In genomic region chr20:58308680-58309527, GRCh38 we compare ENCODE assay signal across 8 cellular contexts. TPM values are rescaled to one million over a fixed set of nuclear protein-coding genes. Genes with fewer than 3 reads are reported as not detected.
DNase-seq lines count a peak whose midpoint lies in the region; ATAC-seq and TF ChIP-seq lines count a peak whose summit lies in the region.

No MANE protein-coding gene starts in this region.

- POLR2A ChIA-PET in Caco-2 (lab: Charles Lee): interaction anchor here (1.2 kb wide), 1 partner anchor 80 kb away, joined by 8 read pairs; the partner anchor contains the start of gene VAPB

- H3K4me1 Mint-ChIP-seq in Caco-2 (ENCODE audit: low read depth, unreplicated experiment): peaks cover 15% of the 10 kb centered on the region

- H3K4me3 ChIP-seq in Caco-2 (ENCODE audit: low read depth, low read length): peak overlapping the region; percentile 17
- H3K4me3 ChIP-seq in HL-60 (replicated peaks; ENCODE audit: insufficient read depth, low read length): peak overlapping the region; percentile 62
- H3K4me3 ChIP-seq in dorsolateral prefrontal cortex: peak overlapping the region; percentile 48 to 100 (median 97)
- peak overlapping the region; percentile 55 for H3K4me3 ChIP-seq in lung

- H3K36me3 ChIP-seq in Caco-2 (ENCODE audit: control insufficient read depth, insufficient read depth, low read length) (peaks cover 4% of the 10 kb centered on the region; the same call in 1 of the 2 replicates), lung (ENCODE audit: control insufficient read depth in 2 of 2, insufficient read depth in 2 of 2, low read length in 2 of 2) (peaks cover 0 to 8% of the 10 kb centered on the region in 2 donors)

- H3K27me3 ChIP-seq in Caco-2 (replicated peaks; ENCODE audit: control insufficient read depth, insufficient read depth, low read length) (no peaks in the 10 kb centered on the region), HL-60 (ENCODE audit: insufficient read depth, poor library complexity, severe bottlenecking) (peaks cover 9% of the 10 kb centered on the region), dorsolateral prefrontal cortex (no peaks in the 10 kb centered on the region), lung (ENCODE audit: control insufficient read depth, insufficient read depth) (no peaks in the 10 kb centered on the region)

- peaks cover 26% of the 10 kb centered on the region for H3K36me3 Mint-ChIP-seq in Caco-2 (ENCODE audit: insufficient read depth, unreplicated experiment)

- CTCF ChIA-PET in Caco-2 (lab: Charles Lee): no interaction called here

- TF ChIP-seq CTCF in Caco-2 (IDR thresholded peaks at IDR 0.05; ENCODE audit: insufficient read depth in 1 of 2, low read depth in 1 of 2, low read length in 1 of 2, severe bottlenecking in 1 of 2, unreplicated experiment in 1 of 2) (no peak), GM20000 (IDR thresholded peaks at IDR 0.05; ENCODE audit: extremely low read depth, missing control alignments) (no peak), HL-60 (IDR thresholded peaks at IDR 0.05; ENCODE audit: insufficient read depth, low read length) (no peak), dorsolateral prefrontal cortex (IDR thresholded peaks at IDR 0.05 in 54 of 56, conservative IDR thresholded peaks at IDR 0.05 in 2 of 56; ENCODE audit: low read depth in 1 of 56, partially characterized antibody in 56 of 56) (no peak), lung (IDR thresholded peaks at IDR 0.05; ENCODE audit: control extremely low read depth, extremely low read depth) (no peak)

- H3K27me3 Mint-ChIP-seq in Caco-2 (ENCODE audit: insufficient read depth, unreplicated experiment): no peaks in the 10 kb centered on the region

- no peak for ATAC-seq in lung (ENCODE audit: insufficient read depth, low FRiP score)
- ATAC-seq in stimulated activated naive CD8-positive, alpha-beta T cell treated with anti-CD3 and anti-CD28 coated beads, Interleukin-15, Interleukin-2, amounts not matched to agents 100 U/mL and 50 U/mL, for 24 hours: peak; percentile 33

- H3K27ac ChIP-seq in HL-60 (replicated peaks) (no peak overlapping the region), dorsolateral prefrontal cortex (peak overlapping the region in 55 of 59 donors; percentile 4 to 92 (median 68)), lung (ENCODE audit: low read depth in 1 of 2, low read length in 1 of 2) (peak overlapping the region; percentile 48 to 51)

- WGBS in lung, 2 donors: 19 to 21% methylated on average over 33 to 40 of the region's 41 CpGs

- H3K4me3 Mint-ChIP-seq in Caco-2 (ENCODE audit: unreplicated experiment): peak overlapping the region; percentile 48

- H3K4me1 ChIP-seq in Caco-2 (peaks cover 13% of the 10 kb centered on the region; the same call in 1 of the 2 replicates), lung (ENCODE audit: control insufficient read depth in 2 of 2, insufficient read depth in 2 of 2, low read length in 2 of 2) (peaks cover 0 to 2% of the 10 kb centered on the region in 2 donors)

- no peak overlapping the region for H3K27ac Mint-ChIP-seq in Caco-2 (ENCODE audit: unreplicated experiment)

- no TSS peak for BruUV-seq in Caco-2 (replicated peaks; lab: Mats Ljungman, UMichigan)

- DNase-seq in Caco-2 (no peak), GM20000 (ENCODE audit: low spot score) (peak; percentile 83), HL-60 (ENCODE audit: low read depth in 1 of 2, low spot score in 1 of 2) (peak in 1 of 2 experiments; percentile 21), dorsolateral prefrontal cortex (peak in 7 of 10 donors; percentile 33 to 82 (median 48)), lung (ENCODE audit: low spot score) (peak; percentile 63), NCI-H1105 treated with DMSO at 0.1 percent for 48 hours (lab: John Stamatoyannopoulos, UW) (no peak)
- DNase-seq in activated CD4-positive, CD25-positive, alpha-beta regulatory T cell treated with anti-CD3 and anti-CD28 coated beads, Interleukin-2, amount 50 U/mL, for 16 hours (ENCODE audit: low read depth, low spot score): peak; percentile 40
- peak; percentile 73 for DNase-seq in stimulated activated naive CD8-positive, alpha-beta T cell treated with anti-CD3 and anti-CD28 coated beads, Interleukin-15, Interleukin-2, amounts not matched to agents 100 U/mL and 50 U/mL, for 24 hours

- H3K9me3 ChIP-seq in Caco-2: no peaks in the 10 kb centered on the region; the same call in 1 of the 2 replicates
- no peaks in the 10 kb centered on the region for H3K9me3 ChIP-seq in lung (ENCODE audit: control insufficient read depth in 2 of 2, insufficient read depth in 1 of 2, low read length in 1 of 2)

- intact Hi-C loops in Caco-2 (cut with micrococcal nuclease; ENCODE audit: unreplicated experiment) (no loop called here), dorsolateral prefrontal cortex (cut with DNase I) (loop anchor here (2.0 to 10.0 kb wide), 3 partner anchors 80 to 346 kb away; partner anchors contain the start of genes STX16 (in 1 of the 2) and VAPB (in 1 of the 2))

- H3K9me3 Mint-ChIP-seq in Caco-2 (ENCODE audit: unreplicated experiment): no peaks in the 10 kb centered on the region

RNA-seq across cellular contexts. Expression of gene RAB22A, which starts 0.6 kb away (rescaled TPM):
- total RNA-seq in Caco-2 (2022) (24.1 and 25.7 TPM in 2 replicates), dorsolateral prefrontal cortex (10 to 100 TPM; 25.8 to 51.7 (median 38.9) TPM), lung (10 to 100 TPM; 19.5 to 25.1 TPM)
- polyA plus RNA-seq in lung: 1 to 10 TPM; 6.0 to 6.1 TPM

Comparison
In these comparisons a context has a peak if more than half of its experiments do, and no peak if none do; other contexts are left out.
1. DNase-seq: peak in GM20000 (single experiment), activated CD4-positive, CD25-positive, alpha-beta regulatory T cell treated with anti-CD3 and anti-CD28 coated beads, Interleukin-2, amount 50 U/mL, for 16 hours (single experiment), dorsolateral prefrontal cortex (7 of 10), lung (single experiment) and stimulated activated naive CD8-positive, alpha-beta T cell treated with anti-CD3 and anti-CD28 coated beads, Interleukin-15, Interleukin-2, amounts not matched to agents 100 U/mL and 50 U/mL, for 24 hours (single experiment); none in Caco-2 (0 of 2) and NCI-H1105 treated with DMSO at 0.1 percent for 48 hours (single experiment).
2. H3K4me3 ChIP-seq: peak in every context shown above with its lines; median percentile 97 in dorsolateral prefrontal cortex; 62 in HL-60; 55 in lung; 17 in Caco-2.